In the genomic region with DNA sequence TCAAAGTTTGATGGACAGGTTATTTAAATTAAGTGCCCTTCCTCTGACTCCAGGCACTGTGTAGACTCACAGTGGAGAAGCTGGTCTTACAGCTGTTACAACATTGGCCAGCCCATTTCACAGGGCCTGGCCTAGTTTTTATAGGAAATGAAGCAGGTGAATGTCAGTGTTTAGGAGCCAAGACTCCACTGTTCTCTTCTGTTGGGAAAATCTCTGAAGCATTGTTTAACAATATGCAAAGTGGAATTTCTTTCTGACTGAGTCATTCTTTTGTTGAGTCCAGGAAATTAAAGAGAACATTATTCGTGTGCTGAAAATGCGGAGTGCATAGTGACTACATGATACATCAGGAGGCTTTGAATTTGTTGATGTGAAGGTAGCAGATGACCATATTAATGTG, we compare ENCODE assay signal across 12 cellular contexts.
DNase-seq lines count a peak whose midpoint lies in the region; ATAC-seq, FAIRE-seq and TF ChIP-seq lines count a peak whose summit lies in the region.
"Had no signal": no experiment of that assay in that cellular context is flagged by ENCODE, and none has a peak within 500 bp of the region (broad histone marks: within the 10 kb centered on the region; RNA-seq: fewer than 3 reads in every experiment).

No MANE protein-coding gene starts in this region.

- FAIRE-seq in GM12892 (lab: Jason Lieb, UNC), result no peak

- intact Hi-C loops in esophagus muscularis mucosa (cut with DNase I), result loop anchor here (5.0 to 10.0 kb wide), 2 partner anchors 50 to 63 kb away; partner anchors contain the start of gene ARRDC4

- peaks cover 3 to 37% (median 27%) of the 10 kb centered on the region in 4 donors for H3K4me1 ChIP-seq in esophagus muscularis mucosa
- no peaks in the 10 kb centered on the region for H3K4me1 ChIP-seq in muscle layer of duodenum (ENCODE audit: control insufficient read depth in 1 of 2, insufficient read depth in 2 of 2, low read length in 2 of 2)
- H3K4me1 ChIP-seq: suprapubic skin had no signal

- no peak for TF ChIP-seq EP300 in esophagus muscularis mucosa (IDR thresholded peaks at IDR 0.05)

- H3K27ac ChIP-seq in esophagus muscularis mucosa (replicated peaks in 1 of 4) (peak overlapping the region; percentile 28 to 73 (median 54)), muscle layer of duodenum (ENCODE audit: low read length) (peak overlapping the region; percentile 39)
- H3K27ac ChIP-seq: ovary, suprapubic skin had no signal

- WGBS in esophagus muscularis mucosa, result 49% methylated on average over 2 of the region's 2 CpGs

- no peaks in the 10 kb centered on the region for H3K36me3 ChIP-seq in esophagus muscularis mucosa
- H3K36me3 ChIP-seq in muscle layer of duodenum (ENCODE audit: control insufficient read depth in 1 of 2, insufficient read depth in 2 of 2, low read length in 2 of 2), result no peaks in the 10 kb centered on the region
- H3K36me3 ChIP-seq: ovary, suprapubic skin had no signal

- H3K9me3 ChIP-seq in esophagus muscularis mucosa (no peaks in the 10 kb centered on the region), muscle layer of duodenum (ENCODE audit: control insufficient read depth in 1 of 2, low read length in 2 of 2) (no peaks in the 10 kb centered on the region)
- H3K9me3 ChIP-seq: ovary, suprapubic skin had no signal

- TF ChIP-seq POLR2A in esophagus muscularis mucosa (IDR thresholded peaks at IDR 0.05; ENCODE audit: low read depth), result no peak
- TF ChIP-seq POLR2A in GM12892 (IDR thresholded peaks at IDR 0.05; ENCODE audit: low read depth, low read length), result no peak

- H3K27me3 ChIP-seq in esophagus muscularis mucosa, result no peaks in the 10 kb centered on the region
- H3K27me3 ChIP-seq in muscle layer of duodenum (ENCODE audit: low read depth, low read length), result no peaks in the 10 kb centered on the region
- H3K27me3 ChIP-seq: ovary, suprapubic skin had no signal

- DNase-seq in Daoy (ENCODE audit: low read depth) (peak; percentile 51), NCI-H226 (peak; percentile 63), esophagus muscularis mucosa (ENCODE audit: extremely low spot score) (peak; percentile 42), NCI-H69 (lab: John Stamatoyannopoulos, UW) (no peak), SIG-M5 treated with dmso at 0.1 percent for 504 hours (lab: John Stamatoyannopoulos, UW; ENCODE audit: unreplicated experiment) (no peak), GM12892 (ENCODE audit: insufficient read length) (no peak), omental fat pad (ENCODE audit: low spot score) (no peak)
- DNase-seq: activated naive CD8-positive, alpha-beta T cell treated with anti-CD3 and anti-CD28 coated beads, Interleukin-2, amount 10 ng/mL, durations not matched to agents 7 days and 5 days; ovary had no signal

- TF ChIP-seq CTCF in esophagus muscularis mucosa (IDR thresholded peaks at IDR 0.05) (no peak), omental fat pad (IDR thresholded peaks at IDR 0.05) (no peak)

- H3K4me3 ChIP-seq in esophagus muscularis mucosa (no peak overlapping the region), muscle layer of duodenum (ENCODE audit: low read depth in 1 of 2, low read length in 2 of 2) (no peak overlapping the region)
- H3K4me3 ChIP-seq: ovary, suprapubic skin had no signal

- ATAC-seq in omental fat pad (ENCODE audit: low FRiP score), result no peak
- ATAC-seq: Panc1 had no signal

Comparison
In these comparisons a context has a peak if more than half of its experiments do, and no peak if none do; other contexts are left out.
1. DNase-seq: peak in Daoy (single experiment), NCI-H226 (single experiment) and esophagus muscularis mucosa (single experiment); none in NCI-H69 (single experiment), SIG-M5 treated with dmso at 0.1 percent for 504 hours (single experiment), GM12892 (single experiment) and omental fat pad (single experiment).